ENCODE assay signal across 8 cellular contexts in genomic region chr6:21593412-21593926, GRCh38. TPM values are rescaled to one million over a fixed set of nuclear protein-coding genes. Genes with fewer than 3 reads are reported as not detected.
DNase-seq lines count a peak whose midpoint lies in the region; ATAC-seq lines count a peak whose summit lies in the region.

TSS of gene SOX4 (plus strand) at chr6:21593751. CDS start at chr6:21594535, 784 bp downstream.

- H3K27me3 ChIP-seq in CD8-positive, alpha-beta memory T cell (ENCODE audit: insufficient read depth, low read length, poor library complexity, severe bottlenecking), result peaks cover 47% of the 10 kb centered on the region

- H3K4me1 Mint-ChIP-seq in CD8-positive, alpha-beta memory T cell, result peaks cover 21 to 31% (median 24%) of the 10 kb centered on the region in 3 donors

- DNase-seq in CD8-positive, alpha-beta memory T cell, result peak; percentile 12 to 81 (median 64)
- DNase-seq in NCI-H460 (ENCODE audit: extremely low read depth, low read depth) (peak; percentile 95), ecto neural progenitor cell (ENCODE audit: low spot score) (peak; percentile 95), left lobe of liver (ENCODE audit: low spot score) (peak; percentile 89)
- peak; percentile 34 to 47 for DNase-seq in activated CD4-positive, alpha-beta T cell treated with anti-CD3 and anti-CD28 coated beads for 4 hours
- DNase-seq in stimulated activated CD4-positive, alpha-beta T cell treated with anti-CD3 and anti-CD28 coated beads, Interleukin-2, amount 100 ng/mL, for 48 hours, result peak; percentile 40 to 43

- H3K4me1 ChIP-seq in CD8-positive, alpha-beta memory T cell (ENCODE audit: insufficient read depth, low read length), result peaks cover 31% of the 10 kb centered on the region

- H3K4me3 ChIP-seq in CD8-positive, alpha-beta memory T cell (ENCODE audit: low read length), result peak within 1 kb of the TSS; percentile 44

- H3K27ac ChIP-seq in CD8-positive, alpha-beta memory T cell (ENCODE audit: low read depth, low read length), result no peak within 1 kb of the TSS

- H3K27ac Mint-ChIP-seq in CD8-positive, alpha-beta memory T cell, result peak within 1 kb of the TSS in 4 of 8 donors; percentile 52 to 84 (median 67)

- ATAC-seq in GM19395 (IDR thresholded peaks at IDR 0.05; ENCODE audit: unreplicated experiment) (peak; percentile 68), HG03460 (IDR thresholded peaks at IDR 0.05; ENCODE audit: unreplicated experiment) (peak; percentile 64), left lobe of liver (peak; percentile 73)

- peaks cover 0 to 16% (median 2%) of the 10 kb centered on the region in 5 donors for H3K9me3 Mint-ChIP-seq in CD8-positive, alpha-beta memory T cell

- H3K4me3 Mint-ChIP-seq in CD8-positive, alpha-beta memory T cell, result peak within 1 kb of the TSS in 4 of 7 donors; percentile 86 to 89 (median 88)

- CTCF ChIA-PET in CD8-positive, alpha-beta memory T cell (lab: Charles Lee), result interaction anchor here (1.2 to 5.4 kb wide), 4 partner anchors 11 to 1032 kb away, joined by 3 to 22 read pairs (median 4); no protein-coding TSS in a partner anchor

- H3K9me3 ChIP-seq in CD8-positive, alpha-beta memory T cell (ENCODE audit: low read length), result no peaks in the 10 kb centered on the region

- no peaks in the 10 kb centered on the region for H3K36me3 ChIP-seq in CD8-positive, alpha-beta memory T cell (ENCODE audit: insufficient read depth, low read length)

- H3K36me3 Mint-ChIP-seq in CD8-positive, alpha-beta memory T cell, result peaks cover 0 to 2% (median 0%) of the 10 kb centered on the region in 3 donors

- H3K27me3 Mint-ChIP-seq in CD8-positive, alpha-beta memory T cell, result peaks cover 22 to 45% of the 10 kb centered on the region in 2 donors

- POLR2A ChIA-PET in CD8-positive, alpha-beta memory T cell (lab: Charles Lee), result interaction anchor here (0.5 kb wide), 1 partner anchor 757 kb away, joined by 3 read pairs; no protein-coding TSS in a partner anchor

RNA-seq across cellular contexts. Expression of gene SOX4, which starts in this region (rescaled TPM):
- total RNA-seq in CD8-positive, alpha-beta memory T cell, result under 1 TPM; 0.60 to 0.66 TPM
- polyA plus RNA-seq in CD8-positive, alpha-beta memory T cell, result 0.37 TPM
- 59.3 and 61.4 TPM in 2 replicates for total RNA-seq in NCI-H460 (2014; rRNA removed; shearing (Covaris generic))
- polyA plus RNA-seq in NCI-H460 (2014; cell fraction: nucleus; rRNA removed), result 5.4 and 6.2 TPM in 2 replicates
- total RNA-seq in left lobe of liver, result 1.7 TPM

Comparison
In these comparisons a context has a peak if more than half of its experiments do, and no peak if none do; other contexts are left out.
1. RNA of gene SOX4 (total RNA-seq): 59.3 to 61.4 TPM in NCI-H460; 1.7 TPM in left lobe of liver (single experiment) and 0.60 to 0.66 TPM in CD8-positive, alpha-beta memory T cell; every median in the first group is over 10 times any median in the second.
2. Peak in DNase-seq and H3K4me3 ChIP-seq in CD8-positive, alpha-beta memory T cell; RNA of the gene not detected or under 1 TPM.
3. DNase-seq: peak in every context shown above with its lines; median percentile 95 in NCI-H460; 95 in ecto neural progenitor cell; 89 in left lobe of liver; 64 in CD8-positive, alpha-beta memory T cell; 42 in stimulated activated CD4-positive, alpha-beta T cell treated with anti-CD3 and anti-CD28 coated beads, Interleukin-2, amount 100 ng/mL, for 48 hours; 40 in activated CD4-positive, alpha-beta T cell treated with anti-CD3 and anti-CD28 coated beads for 4 hours.
4. Peak in every context shown above with its lines, with median percentiles within 50 percentile points of each other: ATAC-seq.